Comparison of ENCODE assay signal across 31 cellular contexts in the genomic region with DNA sequence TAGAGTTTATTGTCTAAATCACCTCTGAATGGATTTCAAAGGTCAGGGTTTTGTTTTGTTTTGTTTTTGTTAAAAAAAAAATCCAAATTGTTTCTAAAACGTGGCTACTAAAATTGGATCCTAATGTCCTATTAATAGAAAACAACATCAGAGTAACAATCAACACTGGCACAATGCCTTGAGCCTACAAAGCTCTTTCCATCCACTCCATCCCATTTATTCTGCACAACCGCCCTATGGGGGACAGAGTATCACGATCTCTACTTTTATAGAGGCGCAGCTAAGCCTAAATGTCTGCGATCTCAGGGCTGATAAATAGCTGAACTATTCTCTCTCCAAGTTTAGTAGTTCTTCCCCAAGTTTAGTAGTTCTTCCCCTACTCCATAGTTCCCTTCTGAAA.
"Had no signal": no experiment of that assay in that cellular context is flagged by ENCODE, and none has a peak within 500 bp of the region (broad histone marks: within the 10 kb centered on the region; RNA-seq: fewer than 3 reads in every experiment).

No MANE protein-coding gene starts in this region.

- H3K27me3 Mint-ChIP-seq: activated naive CD4-positive, alpha-beta T cell treated with anti-CD3 and anti-CD28 coated beads, Interleukin-2, amount 50 U/mL, for 24 hours; stimulated activated memory B cell treated with anti-CD40 and anti-IgM and Interleukin-4, amounts not matched to agents 10 μg/mL and 1 μg/mL and 100 μg/mL, for 72 hours; stimulated activated naive CD8-positive, alpha-beta T cell treated with anti-CD3 and anti-CD28 coated beads, Interleukin-15, amount 100 ng/mL, for 72 hours had no signal

- H3K4me3 Mint-ChIP-seq: activated CD4-positive, alpha-beta memory T cell treated with anti-CD3 and anti-CD28 coated beads, Interleukin-2, amount 10 ng/mL, durations not matched to agents 7 days and 5 days; activated CD4-positive, alpha-beta T cell treated with anti-CD3 and anti-CD28 coated beads, Interleukin-2, amount 10 ng/mL, durations not matched to agents 7 days and 5 days; activated naive CD4-positive, alpha-beta T cell treated with anti-CD3 and anti-CD28 coated beads, Interleukin-2, amount 50 U/mL, for 24 hours; activated naive CD8-positive, alpha-beta T cell treated with anti-CD3 and anti-CD28 coated beads, Interleukin-2, amount 50 U/mL, for 24 hours; activated T-cell treated with anti-CD3 and anti-CD28 coated beads, Interleukin-2, amount 50 U/mL, for 24 hours; activated T-helper 17 cell treated with anti-CD3 and anti-CD28 coated beads, Interleukin-2, amount 50 U/mL, for 72 hours; nephron; stimulated activated memory B cell treated with anti-CD40 and anti-IgM and Interleukin-4, amounts not matched to agents 10 μg/mL and 1 μg/mL and 100 μg/mL, for 72 hours; stimulated activated naive CD8-positive, alpha-beta T cell treated with anti-CD3 and anti-CD28 coated beads, Interleukin-15, amount 100 ng/mL, for 72 hours had no signal

- H3K36me3 ChIP-seq: heart right ventricle, left lung, neutrophil, right atrium auricular region, suprapubic skin had no signal

- H3K9me3 Mint-ChIP-seq: activated CD4-positive, alpha-beta T cell treated with anti-CD3 and anti-CD28 coated beads, Interleukin-2, amount 10 ng/mL, durations not matched to agents 7 days and 5 days; activated naive CD4-positive, alpha-beta T cell treated with anti-CD3 and anti-CD28 coated beads, Interleukin-2, amount 50 U/mL, for 24 hours; activated T-cell treated with anti-CD3 and anti-CD28 coated beads, Interleukin-2, amount 50 U/mL, for 24 hours; nephron; stimulated activated naive CD8-positive, alpha-beta T cell treated with anti-CD3 and anti-CD28 coated beads, Interleukin-15, amount 100 ng/mL, for 72 hours had no signal

- DNase-seq: activated CD4-positive, alpha-beta memory T cell treated with anti-CD3 and anti-CD28 coated beads, Interleukin-2, amount 10 ng/mL, durations not matched to agents 7 days and 5 days; activated CD4-positive, alpha-beta T cell treated with anti-CD3 and anti-CD28 coated beads for 1 hour; activated CD4-positive, alpha-beta T cell treated with anti-CD3 and anti-CD28 coated beads, Interleukin-2, amount 10 ng/mL, durations not matched to agents 7 days and 5 days; activated CD8-positive, alpha-beta memory T cell treated with anti-CD3 and anti-CD28 coated beads, Interleukin-2, amount 50 U/mL, for 48 hours; activated naive CD8-positive, alpha-beta T cell treated with anti-CD3 and anti-CD28 coated beads, Interleukin-2, amount 50 U/mL, for 24 hours; activated T-cell treated with anti-CD3 and anti-CD28 coated beads, Interleukin-2, amount 50 U/mL, for 24 hours; amygdala; body of pancreas; cerebellar nuclear complex; foreskin fibroblast; heart right ventricle; lower lobe of right lung; mesenchymal stem cell; psoas muscle; stimulated activated CD4-positive, alpha-beta T cell treated with anti-CD3 and anti-CD28 coated beads, Interleukin-1b, Interleukin-23, amount 100 ng/mL, for 48 hours; stimulated activated CD4-positive, alpha-beta T cell treated with anti-CD3 and anti-CD28 coated beads, Interleukin-4, amount 100 ng/mL, for 4 hours; stimulated activated CD8-positive, alpha-beta memory T cell treated with anti-CD3 and anti-CD28 coated beads, Interleukin-4, amount 100 ng/mL, for 48 hours; stimulated activated naive CD8-positive, alpha-beta T cell treated with anti-CD3 and anti-CD28 coated beads, Interleukin-15, amount 100 ng/mL, for 72 hours; T-helper 2 cell; transverse colon had no signal

- ATAC-seq: activated naive CD8-positive, alpha-beta T cell treated with anti-CD3 and anti-CD28 coated beads, Interleukin-2, amount 50 U/mL, for 24 hours; activated T-helper 17 cell treated with anti-CD3 and anti-CD28 coated beads, Interleukin-2, amount 50 U/mL, for 72 hours; body of pancreas; esophagus mucosa; heart right ventricle; left lung; lower lobe of right lung; psoas muscle; stimulated activated memory B cell treated with anti-CD40 and anti-IgM and Interleukin-4, amounts not matched to agents 10 μg/mL and 1 μg/mL and 100 μg/mL, for 72 hours; stimulated activated naive CD8-positive, alpha-beta T cell treated with anti-CD3 and anti-CD28 coated beads, Interleukin-15, amount 100 ng/mL, for 72 hours had no signal

- H3K4me3 ChIP-seq: body of pancreas, coronary artery, heart right ventricle, left lung, lower lobe of right lung, psoas muscle, right atrium auricular region, smooth muscle cell, suprapubic skin, transverse colon had no signal

- H3K4me1 Mint-ChIP-seq: activated naive CD4-positive, alpha-beta T cell treated with anti-CD3 and anti-CD28 coated beads, Interleukin-2, amount 50 U/mL, for 24 hours; activated naive CD8-positive, alpha-beta T cell treated with anti-CD3 and anti-CD28 coated beads, Interleukin-2, amount 50 U/mL, for 24 hours; stimulated activated memory B cell treated with anti-CD40 and anti-IgM and Interleukin-4, amounts not matched to agents 10 μg/mL and 1 μg/mL and 100 μg/mL, for 72 hours; stimulated activated naive CD8-positive, alpha-beta T cell treated with anti-CD3 and anti-CD28 coated beads, Interleukin-15, amount 100 ng/mL, for 72 hours had no signal

- H3K9me3 ChIP-seq: body of pancreas, heart right ventricle, left lung, lower lobe of right lung, neutrophil, psoas muscle, right atrium auricular region, suprapubic skin, transverse colon had no signal

- H3K4me1 ChIP-seq: heart right ventricle, left lung, psoas muscle had no signal

- H3K27me3 ChIP-seq: body of pancreas, left lung, neutrophil, right atrium auricular region, suprapubic skin, transverse colon had no signal

- H3K27ac ChIP-seq: body of pancreas, coronary artery, heart right ventricle, left lung, lower lobe of right lung, neutrophil, psoas muscle, right atrium auricular region, suprapubic skin, transverse colon had no signal

- H3K36me3 Mint-ChIP-seq: activated naive CD4-positive, alpha-beta T cell treated with anti-CD3 and anti-CD28 coated beads, Interleukin-2, amount 50 U/mL, for 24 hours; stimulated activated memory B cell treated with anti-CD40 and anti-IgM and Interleukin-4, amounts not matched to agents 10 μg/mL and 1 μg/mL and 100 μg/mL, for 72 hours had no signal

- H3K27ac Mint-ChIP-seq: activated CD4-positive, alpha-beta memory T cell treated with anti-CD3 and anti-CD28 coated beads, Interleukin-2, amount 10 ng/mL, durations not matched to agents 7 days and 5 days; activated CD4-positive, alpha-beta T cell treated with anti-CD3 and anti-CD28 coated beads, Interleukin-2, amount 10 ng/mL, durations not matched to agents 7 days and 5 days; activated naive CD4-positive, alpha-beta T cell treated with anti-CD3 and anti-CD28 coated beads, Interleukin-2, amount 50 U/mL, for 24 hours; activated naive CD8-positive, alpha-beta T cell treated with anti-CD3 and anti-CD28 coated beads, Interleukin-2, amount 50 U/mL, for 24 hours; activated T-cell treated with anti-CD3 and anti-CD28 coated beads, Interleukin-2, amount 50 U/mL, for 24 hours; activated T-helper 17 cell treated with anti-CD3 and anti-CD28 coated beads, Interleukin-2, amount 50 U/mL, for 72 hours; stimulated activated memory B cell treated with anti-CD40 and anti-IgM and Interleukin-4, amounts not matched to agents 10 μg/mL and 1 μg/mL and 100 μg/mL, for 72 hours; stimulated activated naive CD8-positive, alpha-beta T cell treated with anti-CD3 and anti-CD28 coated beads, Interleukin-15, amount 100 ng/mL, for 72 hours had no signal
